1 cellular context compared by ENCODE assay signal in the genomic region with DNA sequence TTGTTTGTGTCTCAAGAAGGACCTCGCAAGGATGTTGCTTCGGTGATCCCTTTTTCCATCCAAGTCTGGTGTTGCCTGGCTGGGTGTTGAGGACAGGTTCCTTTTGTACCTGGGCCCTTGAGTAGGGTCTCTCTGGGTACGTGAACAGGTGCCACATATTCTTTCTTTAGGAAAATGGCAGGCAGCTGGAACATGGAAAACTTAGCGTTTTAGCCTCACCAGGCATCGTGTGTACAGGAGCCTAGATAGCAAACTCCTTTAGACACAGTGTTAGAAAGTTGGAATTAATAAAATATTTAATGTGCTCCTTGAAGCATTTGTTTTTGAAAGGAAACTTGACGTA.
A peak's percentile ranks its signal among the peaks of the same experiment; 100 is the strongest.
TF ChIP-seq lines count a peak whose summit lies in the region.

No MANE protein-coding gene starts in this region.

TF ChIP-seq in HepG2, 621 proteins besides CTCF, POLR2A, EP300 and RAD21:
- TF ChIP-seq SETDB1 (CRISPR knock-in tag; IDR thresholded peaks at IDR 0.05; ENCODE audit: borderline replicate concordance) (0 out of 2 replicates have a peak, but pooled peaks have one; percentile 69), TBX3 (IDR thresholded peaks at IDR 0.05; ENCODE audit: borderline replicate concordance) (no peak), ZNF724P (CRISPR knock-in tag; IDR thresholded peaks at IDR 0.05; ENCODE audit: borderline replicate concordance) (0 out of 2 replicates have a peak, but pooled peaks have one; percentile 7), ZNF224 (CRISPR knock-in tag; IDR thresholded peaks at IDR 0.05) (no peak), XRCC5 (optimal IDR thresholded peaks at IDR 0.05; ENCODE audit: low read length) (peak; percentile 25), CC2D1A (CRISPR knock-in tag; IDR thresholded peaks at IDR 0.05) (0 out of 2 replicates have a peak, but pooled peaks have one; percentile 10), ZNF546 (CRISPR knock-in tag; conservative IDR thresholded peaks at IDR 0.05) (no peak), KAT2B (IDR thresholded peaks at IDR 0.05; ENCODE audit: borderline replicate concordance, low read depth, low read length) (no peak), ZNF563 (CRISPR knock-in tag; IDR thresholded peaks at IDR 0.05) (0 out of 2 replicates have a peak, but pooled peaks have one; percentile 17), ZNF414 (CRISPR knock-in tag; IDR thresholded peaks at IDR 0.05) (0 out of 2 replicates have a peak, but pooled peaks have one; percentile 6), ZFP1 (CRISPR knock-in tag; IDR thresholded peaks at IDR 0.05) (peak; percentile 3; the same call in 1 of the 2 replicates), ZNF660 (CRISPR knock-in tag; IDR thresholded peaks at IDR 0.05; ENCODE audit: borderline replicate concordance, low read depth) (no peak), ZNF713 (CRISPR knock-in tag; IDR thresholded peaks at IDR 0.05) (no peak), ASH2L (IDR thresholded peaks at IDR 0.05; ENCODE audit: insufficient read length, low read depth, low read length) (peak; percentile 10), ZKSCAN8 (CRISPR knock-in tag; IDR thresholded peaks at IDR 0.05; ENCODE audit: borderline replicate concordance) (0 out of 2 replicates have a peak, but pooled peaks have one; percentile 5), SMAD9 (CRISPR knock-in tag; IDR thresholded peaks at IDR 0.05) (0 out of 2 replicates have a peak, but pooled peaks have one; percentile 18), ZNF317 (CRISPR knock-in tag; IDR thresholded peaks at IDR 0.05) (0 out of 2 replicates have a peak, but pooled peaks have one; percentile 2), PAXIP1 (CRISPR knock-in tag; conservative IDR thresholded peaks at IDR 0.05) (peak; percentile 23; the same call in 1 of the 2 replicates), ZNF205 (CRISPR knock-in tag; IDR thresholded peaks at IDR 0.05) (no peak), ZNF44 (CRISPR knock-in tag; IDR thresholded peaks at IDR 0.05) (peak; percentile 24; the same call in 1 of the 2 replicates), KLF16 (CRISPR knock-in tag; IDR thresholded peaks at IDR 0.05) (0 out of 4 replicates have a peak, but pooled peaks of 1 of the 2 experiments have one; percentile 13), NCOA1 (CRISPR knock-in tag; IDR thresholded peaks at IDR 0.05) (0 out of 2 replicates have a peak, but pooled peaks have one; percentile 1), FOXC1 (CRISPR knock-in tag; IDR thresholded peaks at IDR 0.05; ENCODE audit: borderline replicate concordance) (no peak; the same call in 1 of the 2 replicates)
- TF ChIP-seq, protein P1, sequence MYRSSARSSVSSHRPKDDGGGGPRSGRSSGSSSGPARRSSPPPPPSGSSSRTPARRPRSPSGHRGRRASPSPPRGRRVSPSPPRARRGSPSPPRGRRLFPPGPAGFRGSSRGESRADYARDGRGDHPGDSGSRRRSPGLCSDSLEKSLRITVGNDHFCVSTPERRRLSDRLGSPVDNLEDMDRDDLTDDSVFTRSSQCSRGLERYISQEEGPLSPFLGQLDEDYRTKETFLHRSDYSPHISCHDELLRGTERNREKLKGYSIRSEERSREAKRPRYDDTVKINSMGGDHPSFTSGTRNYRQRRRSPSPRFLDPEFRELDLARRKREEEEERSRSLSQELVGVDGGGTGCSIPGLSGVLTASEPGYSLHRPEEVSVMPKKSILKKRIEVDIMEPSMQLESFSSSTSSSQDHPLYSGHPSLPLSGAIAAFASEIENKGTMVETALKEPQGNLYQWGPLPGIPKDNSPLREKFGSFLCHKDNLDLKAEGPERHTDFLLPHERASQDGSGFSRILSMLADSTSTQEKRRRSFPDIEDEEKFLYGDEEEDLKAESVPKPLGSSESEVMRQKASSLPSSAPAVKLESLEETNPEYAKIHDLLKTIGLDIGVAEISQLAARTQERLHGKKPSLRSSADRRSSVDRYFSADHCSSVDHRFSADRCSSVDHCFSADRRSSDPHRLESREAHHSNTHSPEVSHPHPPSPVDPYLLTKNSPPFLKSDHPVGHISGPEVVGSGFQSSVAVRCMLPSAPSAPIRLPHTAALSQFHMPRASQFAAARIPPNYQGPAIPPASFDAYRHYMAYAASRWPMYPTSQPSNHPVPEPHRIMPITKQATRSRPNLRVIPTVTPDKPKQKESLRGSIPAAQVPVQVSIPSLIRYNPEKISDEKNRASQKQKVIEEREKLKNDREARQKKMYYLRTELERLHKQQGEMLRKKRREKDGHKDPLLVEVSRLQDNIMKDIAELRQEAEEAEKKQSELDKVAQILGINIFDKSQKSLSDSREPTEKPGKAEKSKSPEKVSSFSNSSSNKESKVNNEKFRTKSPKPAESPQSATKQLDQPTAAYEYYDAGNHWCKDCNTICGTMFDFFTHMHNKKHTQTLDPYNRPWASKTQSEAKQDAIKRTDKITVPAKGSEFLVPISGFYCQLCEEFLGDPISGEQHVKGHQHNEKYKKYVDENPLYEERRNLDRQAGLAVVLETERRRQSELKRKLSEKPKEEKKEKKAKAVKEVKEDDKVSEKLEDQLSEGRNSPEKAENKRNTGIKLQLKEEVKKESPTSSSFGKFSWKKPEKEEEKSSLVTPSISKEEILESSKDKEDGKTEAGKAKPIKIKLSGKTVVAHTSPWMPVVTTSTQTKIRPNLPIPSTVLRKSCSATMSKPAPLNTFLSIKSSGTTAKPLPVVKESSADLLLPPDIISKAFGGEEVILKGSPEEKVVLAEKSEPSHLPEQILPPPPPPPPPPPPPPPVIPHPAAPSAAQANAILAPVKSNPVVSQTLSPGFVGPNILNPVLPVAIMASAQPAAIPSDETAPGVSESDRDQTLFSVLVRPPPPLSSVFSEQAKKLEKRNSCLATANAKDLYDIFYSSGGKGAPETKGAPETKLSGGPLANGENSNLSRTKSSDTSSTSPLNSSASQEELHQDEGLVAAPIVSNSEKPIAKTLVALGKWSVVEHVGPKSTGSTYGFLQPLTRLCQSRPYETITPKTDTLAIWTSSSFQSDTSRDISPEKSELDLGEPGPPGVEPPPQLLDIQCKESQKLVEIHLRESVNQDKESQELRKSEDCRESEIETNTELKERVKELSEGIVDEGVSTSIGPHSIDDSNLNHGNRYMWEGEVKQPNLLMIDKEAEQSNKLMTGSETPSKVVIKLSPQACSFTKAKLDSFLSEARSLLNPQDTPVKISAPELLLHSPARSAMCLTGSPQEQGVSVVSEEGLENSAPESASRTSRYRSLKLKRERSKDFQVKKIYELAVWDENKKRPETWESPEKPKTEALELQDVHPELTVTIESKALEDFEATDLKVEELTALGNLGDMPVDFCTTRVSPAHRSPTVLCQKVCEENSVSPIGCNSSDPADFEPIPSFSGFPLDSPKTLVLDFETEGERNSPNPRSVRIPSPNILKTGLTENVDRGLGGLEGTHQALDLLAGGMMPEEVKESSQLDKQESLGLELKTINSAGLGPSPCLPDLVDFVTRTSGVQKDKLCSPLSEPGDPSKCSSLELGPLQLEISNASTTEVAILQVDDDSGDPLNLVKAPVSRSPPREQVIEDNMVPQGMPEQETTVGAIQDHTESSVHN (CRISPR knock-in tag; IDR thresholded peaks at IDR 0.05) = no peak
- TF ChIP-seq, protein P2, sequence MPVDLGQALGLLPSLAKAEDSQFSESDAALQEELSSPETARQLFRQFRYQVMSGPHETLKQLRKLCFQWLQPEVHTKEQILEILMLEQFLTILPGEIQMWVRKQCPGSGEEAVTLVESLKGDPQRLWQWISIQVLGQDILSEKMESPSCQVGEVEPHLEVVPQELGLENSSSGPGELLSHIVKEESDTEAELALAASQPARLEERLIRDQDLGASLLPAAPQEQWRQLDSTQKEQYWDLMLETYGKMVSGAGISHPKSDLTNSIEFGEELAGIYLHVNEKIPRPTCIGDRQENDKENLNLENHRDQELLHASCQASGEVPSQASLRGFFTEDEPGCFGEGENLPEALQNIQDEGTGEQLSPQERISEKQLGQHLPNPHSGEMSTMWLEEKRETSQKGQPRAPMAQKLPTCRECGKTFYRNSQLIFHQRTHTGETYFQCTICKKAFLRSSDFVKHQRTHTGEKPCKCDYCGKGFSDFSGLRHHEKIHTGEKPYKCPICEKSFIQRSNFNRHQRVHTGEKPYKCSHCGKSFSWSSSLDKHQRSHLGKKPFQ (CRISPR knock-in tag; IDR thresholded peaks at IDR 0.05; ENCODE audit: insufficient replicate concordance) = peak; percentile 66
